ENCODE assay signal across 1 cellular context in the genomic region with DNA sequence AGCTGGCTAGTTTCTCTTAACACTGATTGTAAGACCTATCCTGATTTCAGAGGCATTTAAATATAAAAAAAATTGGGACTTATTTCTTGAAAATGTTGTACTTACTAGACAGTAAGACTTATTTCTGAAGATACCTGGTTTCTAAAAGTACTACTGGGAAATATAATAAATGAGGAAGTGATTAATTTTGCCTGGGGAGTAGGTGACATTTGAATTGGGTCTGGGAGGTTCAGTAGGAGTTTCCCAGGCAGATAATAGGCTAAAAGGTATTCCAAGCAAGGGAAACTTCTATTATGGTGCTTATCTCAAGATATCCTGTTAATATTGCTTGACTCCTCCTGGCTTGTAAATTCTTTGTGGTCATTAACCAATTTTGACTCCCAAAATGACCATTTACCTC.
TF ChIP-seq lines count a peak whose summit lies in the region.

No MANE protein-coding gene starts in this region.

TF ChIP-seq in K562, 482 proteins besides CTCF, POLR2A, EP300 and RAD21:
- TF ChIP-seq ARID4B (CRISPR knock-in tag; IDR thresholded peaks at IDR 0.05) (no peak), SPI1 (IDR thresholded peaks at IDR 0.05; ENCODE audit: borderline replicate concordance, low read depth, low read length) (0 out of 2 replicates have a peak, but pooled peaks have one; percentile 7), FOXA3 (CRISPR knock-in tag; conservative IDR thresholded peaks at IDR 0.05 in 1 of 2, IDR thresholded peaks at IDR 0.05 in 1 of 2) (no peak)
- TF ChIP-seq, protein P1, sequence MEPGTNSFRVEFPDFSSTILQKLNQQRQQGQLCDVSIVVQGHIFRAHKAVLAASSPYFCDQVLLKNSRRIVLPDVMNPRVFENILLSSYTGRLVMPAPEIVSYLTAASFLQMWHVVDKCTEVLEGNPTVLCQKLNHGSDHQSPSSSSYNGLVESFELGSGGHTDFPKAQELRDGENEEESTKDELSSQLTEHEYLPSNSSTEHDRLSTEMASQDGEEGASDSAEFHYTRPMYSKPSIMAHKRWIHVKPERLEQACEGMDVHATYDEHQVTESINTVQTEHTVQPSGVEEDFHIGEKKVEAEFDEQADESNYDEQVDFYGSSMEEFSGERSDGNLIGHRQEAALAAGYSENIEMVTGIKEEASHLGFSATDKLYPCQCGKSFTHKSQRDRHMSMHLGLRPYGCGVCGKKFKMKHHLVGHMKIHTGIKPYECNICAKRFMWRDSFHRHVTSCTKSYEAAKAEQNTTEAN (CRISPR knock-in tag; IDR thresholded peaks at IDR 0.05) = no peak
